In genomic region chr5:136809382-136809781, GRCh38 we compare ENCODE assay signal across 26 cellular contexts.
"Had no signal": no experiment of that assay in that cellular context is flagged by ENCODE, and none has a peak within 500 bp of the region (broad histone marks: within the 10 kb centered on the region; RNA-seq: fewer than 3 reads in every experiment).

No MANE protein-coding gene starts in this region.

- H3K27ac ChIP-seq: brain microvascular endothelial cell, coronary artery, lower lobe of right lung, neutrophil, parathyroid adenoma, upper lobe of right lung had no signal

- H3K27me3 Mint-ChIP-seq: activated CD4-positive, alpha-beta memory T cell treated with anti-CD3 and anti-CD28 coated beads, Interleukin-2, amount 10 ng/mL, durations not matched to agents 7 days and 5 days; activated CD8-positive, alpha-beta memory T cell treated with anti-CD3 and anti-CD28 coated beads, Interleukin-2, amount 10 ng/mL, durations not matched to agents 7 days and 5 days; activated naive CD8-positive, alpha-beta T cell treated with anti-CD3 and anti-CD28 coated beads for 36 hours; activated T-helper 17 cell treated with anti-CD3 and anti-CD28 coated beads, Interleukin-2, amount 50 U/mL, for 72 hours; natural killer cell treated with Interleukin-12 subunit alpha and Interleukin-12 subunit beta and Interleukin-15 and Interleukin-18, amount 100 ng/mL, for 72 hours; stimulated activated naive B cell treated with anti-CD40 and anti-IgM and Interleukin-4, amounts not matched to agents 10 μg/mL and 1 μg/mL and 100 μg/mL, for 72 hours had no signal

- H3K4me1 ChIP-seq: lower lobe of right lung, parathyroid adenoma, upper lobe of right lung had no signal

- H3K9me3 ChIP-seq: lower lobe of right lung, neutrophil, upper lobe of right lung had no signal

- H3K9me3 Mint-ChIP-seq: activated CD4-positive, alpha-beta memory T cell treated with anti-CD3 and anti-CD28 coated beads, Interleukin-2, amount 10 ng/mL, durations not matched to agents 7 days and 5 days; activated naive CD8-positive, alpha-beta T cell treated with anti-CD3 and anti-CD28 coated beads for 36 hours; activated T-helper 17 cell treated with anti-CD3 and anti-CD28 coated beads, Interleukin-2, amount 50 U/mL, for 72 hours; mesothelial cell of epicardium had no signal

- H3K27ac Mint-ChIP-seq: activated CD4-positive, alpha-beta memory T cell treated with anti-CD3 and anti-CD28 coated beads, Interleukin-2, amount 10 ng/mL, durations not matched to agents 7 days and 5 days; activated CD8-positive, alpha-beta memory T cell treated with anti-CD3 and anti-CD28 coated beads, Interleukin-2, amount 10 ng/mL, durations not matched to agents 7 days and 5 days; activated naive CD8-positive, alpha-beta T cell treated with anti-CD3 and anti-CD28 coated beads for 36 hours; activated T-helper 17 cell treated with anti-CD3 and anti-CD28 coated beads, Interleukin-2, amount 50 U/mL, for 72 hours; mesothelial cell of epicardium; natural killer cell treated with Interleukin-12 subunit alpha and Interleukin-12 subunit beta and Interleukin-15 and Interleukin-18, amount 100 ng/mL, for 72 hours; stimulated activated naive B cell treated with anti-CD40 and anti-IgM and Interleukin-4, amounts not matched to agents 10 μg/mL and 1 μg/mL and 100 μg/mL, for 72 hours had no signal

- H3K4me3 ChIP-seq: coronary artery, lower lobe of right lung, upper lobe of right lung had no signal

- H3K9ac ChIP-seq: parathyroid adenoma had no signal

- ATAC-seq: activated CD8-positive, alpha-beta memory T cell treated with anti-CD3 and anti-CD28 coated beads, Interleukin-2, amount 10 ng/mL, durations not matched to agents 7 days and 5 days; activated T-helper 17 cell treated with anti-CD3 and anti-CD28 coated beads, Interleukin-2, amount 50 U/mL, for 72 hours; natural killer cell treated with Interleukin-12 subunit alpha and Interleukin-12 subunit beta and Interleukin-15 and Interleukin-18, amount 100 ng/mL, for 72 hours; sciatic nerve; stimulated activated naive B cell treated with anti-CD40 and anti-IgM and Interleukin-4, amounts not matched to agents 10 μg/mL and 1 μg/mL and 100 μg/mL, for 72 hours; upper lobe of right lung had no signal

- H3K4me1 Mint-ChIP-seq: activated CD4-positive, alpha-beta memory T cell treated with anti-CD3 and anti-CD28 coated beads, Interleukin-2, amount 10 ng/mL, durations not matched to agents 7 days and 5 days; activated CD8-positive, alpha-beta memory T cell treated with anti-CD3 and anti-CD28 coated beads, Interleukin-2, amount 10 ng/mL, durations not matched to agents 7 days and 5 days; activated T-helper 17 cell treated with anti-CD3 and anti-CD28 coated beads, Interleukin-2, amount 50 U/mL, for 72 hours; central memory CD8-positive, alpha-beta T cell; mesothelial cell of epicardium had no signal

- H3K4me3 Mint-ChIP-seq: activated CD4-positive, alpha-beta memory T cell treated with anti-CD3 and anti-CD28 coated beads, Interleukin-2, amount 10 ng/mL, durations not matched to agents 7 days and 5 days; activated CD8-positive, alpha-beta memory T cell treated with anti-CD3 and anti-CD28 coated beads, Interleukin-2, amount 10 ng/mL, durations not matched to agents 7 days and 5 days; activated naive CD8-positive, alpha-beta T cell treated with anti-CD3 and anti-CD28 coated beads for 36 hours; activated T-helper 17 cell treated with anti-CD3 and anti-CD28 coated beads, Interleukin-2, amount 50 U/mL, for 72 hours; central memory CD8-positive, alpha-beta T cell; mesothelial cell of epicardium; natural killer cell treated with Interleukin-12 subunit alpha and Interleukin-12 subunit beta and Interleukin-15 and Interleukin-18, amount 100 ng/mL, for 72 hours; stimulated activated naive B cell treated with anti-CD40 and anti-IgM and Interleukin-4, amounts not matched to agents 10 μg/mL and 1 μg/mL and 100 μg/mL, for 72 hours had no signal

- H3K79me2 ChIP-seq: parathyroid adenoma had no signal

- H3K36me3 Mint-ChIP-seq: activated CD8-positive, alpha-beta memory T cell treated with anti-CD3 and anti-CD28 coated beads, Interleukin-2, amount 10 ng/mL, durations not matched to agents 7 days and 5 days; activated naive CD8-positive, alpha-beta T cell treated with anti-CD3 and anti-CD28 coated beads for 36 hours; mesothelial cell of epicardium; natural killer cell treated with Interleukin-12 subunit alpha and Interleukin-12 subunit beta and Interleukin-15 and Interleukin-18, amount 100 ng/mL, for 72 hours; stimulated activated naive B cell treated with anti-CD40 and anti-IgM and Interleukin-4, amounts not matched to agents 10 μg/mL and 1 μg/mL and 100 μg/mL, for 72 hours had no signal

- H2AFZ ChIP-seq: parathyroid adenoma had no signal

- DNase-seq: activated CD4-positive, alpha-beta memory T cell treated with anti-CD3 and anti-CD28 coated beads, Interleukin-2, amount 10 ng/mL, durations not matched to agents 7 days and 5 days; activated CD4-positive, alpha-beta T cell treated with anti-CD3 and anti-CD28 coated beads for 48 hours; activated CD4-positive, CD25-positive, alpha-beta regulatory T cell; activated CD8-positive, alpha-beta memory T cell treated with anti-CD3 and anti-CD28 coated beads, Interleukin-2, amount 10 ng/mL, durations not matched to agents 7 days and 5 days; activated naive CD4-positive, alpha-beta T cell; activated naive CD8-positive, alpha-beta T cell treated with anti-CD3 and anti-CD28 coated beads for 36 hours; activated T-cell treated with anti-CD3 and anti-CD28 coated beads, Interleukin-2, amount 50 U/mL, for 1 hour; anterior cingulate cortex; brain microvascular endothelial cell; left cardiac atrium; lower lobe of right lung; stimulated activated CD4-positive, alpha-beta T cell treated with anti-CD3 and anti-CD28 coated beads, Interleukin-4, amount 100 ng/mL, for 4 hours; stimulated activated naive B cell treated with anti-CD40 and anti-IgM and Interleukin-4, amounts not matched to agents 10 μg/mL and 1 μg/mL and 100 μg/mL, for 72 hours; T-helper 1 cell; T-helper 9 cell; upper lobe of right lung had no signal

- FAIRE-seq: endometrium, islet of Langerhans had no signal

- H3K27me3 ChIP-seq: brain microvascular endothelial cell, neutrophil, upper lobe of right lung had no signal

- H3K36me3 ChIP-seq: brain microvascular endothelial cell, lower lobe of right lung, neutrophil, upper lobe of right lung had no signal
